9 cellular contexts compared by ENCODE assay signal in the genomic region with DNA sequence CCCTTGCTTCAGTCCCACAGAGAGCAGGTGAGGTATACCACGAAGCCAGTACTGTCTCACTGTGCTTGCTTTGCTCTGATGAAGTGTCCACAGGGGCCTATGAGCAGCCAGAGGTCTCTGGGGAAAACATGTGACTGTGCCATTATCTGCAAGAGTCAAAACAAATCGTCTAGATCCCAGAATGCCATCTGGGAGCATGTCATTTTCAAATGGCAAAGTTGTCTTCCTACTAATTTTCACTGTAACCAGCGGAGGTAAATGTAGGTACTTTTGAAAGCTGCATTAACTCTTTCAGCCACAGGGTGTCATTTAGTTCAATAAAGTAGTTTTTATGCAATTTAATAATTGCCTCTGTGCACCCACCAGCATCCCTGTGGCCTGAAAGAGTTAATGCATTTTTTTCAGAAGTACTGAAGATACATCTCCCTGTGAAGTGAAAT.
DNase-seq lines count a peak whose midpoint lies in the region; ATAC-seq and TF ChIP-seq lines count a peak whose summit lies in the region.
"Had no signal": no experiment of that assay in that cellular context is flagged by ENCODE, and none has a peak within 500 bp of the region (broad histone marks: within the 10 kb centered on the region; RNA-seq: fewer than 3 reads in every experiment).

No MANE protein-coding gene starts in this region.

- TF ChIP-seq CTCF in WTC11 (IDR thresholded peaks at IDR 0.05) = no peak

- H3K27me3 Mint-ChIP-seq in activated naive CD8-positive, alpha-beta T cell treated with anti-CD3 and anti-CD28 coated beads, Interleukin-2, amount 10 ng/mL, durations not matched to agents 7 days and 5 days = no peaks in the 10 kb centered on the region
- H3K27me3 Mint-ChIP-seq in activated naive CD8-positive, alpha-beta T cell treated with anti-CD3 and anti-CD28 coated beads, Interleukin-2, amount 50 U/mL, for 24 hours = no peaks in the 10 kb centered on the region
- no peaks in the 10 kb centered on the region for H3K27me3 Mint-ChIP-seq in WTC11 (ENCODE audit: low read depth)
- H3K27me3 Mint-ChIP-seq in stimulated activated naive B cell treated with anti-CD40 and anti-IgM and Interleukin-4, amounts not matched to agents 10 μg/mL and 1 μg/mL and 100 μg/mL, for 72 hours = no peaks in the 10 kb centered on the region

- no peak for ATAC-seq in activated naive CD8-positive, alpha-beta T cell treated with anti-CD3 and anti-CD28 coated beads, Interleukin-2, amount 10 ng/mL, durations not matched to agents 7 days and 5 days (ENCODE audit: low read depth)
- ATAC-seq in activated naive CD8-positive, alpha-beta T cell treated with anti-CD3 and anti-CD28 coated beads, Interleukin-2, amount 50 U/mL, for 24 hours = no peak
- ATAC-seq in HG03442 (IDR thresholded peaks at IDR 0.05; ENCODE audit: unreplicated experiment) (peak; percentile 35), WTC11 (peak; percentile 38; the same call in 1 of the 2 replicates), GM21515 (IDR thresholded peaks at IDR 0.05; ENCODE audit: unreplicated experiment) (no peak)
- ATAC-seq in stimulated activated naive B cell treated with anti-CD40 and anti-IgM and Interleukin-4, amounts not matched to agents 10 μg/mL and 1 μg/mL and 100 μg/mL, for 72 hours (replicated peaks) = peak; percentile 52 to 53

- no peak overlapping the region for H3K4me3 Mint-ChIP-seq in activated naive CD8-positive, alpha-beta T cell treated with anti-CD3 and anti-CD28 coated beads, Interleukin-2, amount 10 ng/mL, durations not matched to agents 7 days and 5 days
- H3K4me3 Mint-ChIP-seq in activated naive CD8-positive, alpha-beta T cell treated with anti-CD3 and anti-CD28 coated beads, Interleukin-2, amount 50 U/mL, for 24 hours = no peak overlapping the region
- no peak overlapping the region for H3K4me3 Mint-ChIP-seq in WTC11
- H3K4me3 Mint-ChIP-seq in stimulated activated naive B cell treated with anti-CD40 and anti-IgM and Interleukin-4, amounts not matched to agents 10 μg/mL and 1 μg/mL and 100 μg/mL, for 72 hours = no peak overlapping the region

- CTCF ChIA-PET in WTC11 (lab: Charles Lee) = interaction anchor here (0.7 to 4.2 kb wide), 7 partner anchors 12 to 109 kb away, joined by 3 to 15 read pairs (median 3); no protein-coding TSS in a partner anchor

- H3K27ac Mint-ChIP-seq in activated naive CD8-positive, alpha-beta T cell treated with anti-CD3 and anti-CD28 coated beads, Interleukin-2, amount 10 ng/mL, durations not matched to agents 7 days and 5 days = peak overlapping the region; percentile 18
- H3K27ac Mint-ChIP-seq in activated naive CD8-positive, alpha-beta T cell treated with anti-CD3 and anti-CD28 coated beads, Interleukin-2, amount 50 U/mL, for 24 hours = no peak overlapping the region
- H3K27ac Mint-ChIP-seq in WTC11 = peak overlapping the region; percentile 32; the same call in 1 of the 2 replicates
- H3K27ac Mint-ChIP-seq in stimulated activated naive B cell treated with anti-CD40 and anti-IgM and Interleukin-4, amounts not matched to agents 10 μg/mL and 1 μg/mL and 100 μg/mL, for 72 hours = peak overlapping the region; percentile 80

- POLR2A ChIA-PET in activated naive CD8-positive, alpha-beta T cell treated with anti-CD3 and anti-CD28 coated beads, Interleukin-2, amount 10 ng/mL, durations not matched to agents 7 days and 5 days (lab: Charles Lee) = interaction anchor here (0.9 kb wide), 1 partner anchor 10 kb away, joined by 4 read pairs; no protein-coding TSS in a partner anchor
- POLR2A ChIA-PET in WTC11 (lab: Charles Lee) = no interaction called here

- DNase-seq in activated naive CD8-positive, alpha-beta T cell treated with anti-CD3 and anti-CD28 coated beads, Interleukin-2, amount 10 ng/mL, durations not matched to agents 7 days and 5 days = no peak
- no peak for DNase-seq in activated naive CD8-positive, alpha-beta T cell treated with anti-CD3 and anti-CD28 coated beads, Interleukin-2, amount 50 U/mL, for 24 hours
- no peak for DNase-seq in WTC11 (ENCODE audit: low spot score)
- DNase-seq in stimulated activated naive B cell treated with anti-CD40 and anti-IgM and Interleukin-4, amounts not matched to agents 10 μg/mL and 1 μg/mL and 100 μg/mL, for 72 hours = no peak
- no peak for DNase-seq in T-helper 9 cell
- DNase-seq in iPS-NIHi11 (ENCODE audit: low spot score) = no peak
- DNase-seq: MG63 had no signal

- peaks cover 53% of the 10 kb centered on the region for H3K4me1 Mint-ChIP-seq in activated naive CD8-positive, alpha-beta T cell treated with anti-CD3 and anti-CD28 coated beads, Interleukin-2, amount 10 ng/mL, durations not matched to agents 7 days and 5 days
- H3K4me1 Mint-ChIP-seq in activated naive CD8-positive, alpha-beta T cell treated with anti-CD3 and anti-CD28 coated beads, Interleukin-2, amount 50 U/mL, for 24 hours = peaks cover 82% of the 10 kb centered on the region
- H3K4me1 Mint-ChIP-seq in WTC11 = peaks cover 37% of the 10 kb centered on the region
- H3K4me1 Mint-ChIP-seq in stimulated activated naive B cell treated with anti-CD40 and anti-IgM and Interleukin-4, amounts not matched to agents 10 μg/mL and 1 μg/mL and 100 μg/mL, for 72 hours = peaks cover 50 to 88% of the 10 kb centered on the region in 2 donors

- H3K36me3 Mint-ChIP-seq in activated naive CD8-positive, alpha-beta T cell treated with anti-CD3 and anti-CD28 coated beads, Interleukin-2, amount 10 ng/mL, durations not matched to agents 7 days and 5 days = peaks cover 55% of the 10 kb centered on the region
- peaks cover 61% of the 10 kb centered on the region for H3K36me3 Mint-ChIP-seq in activated naive CD8-positive, alpha-beta T cell treated with anti-CD3 and anti-CD28 coated beads, Interleukin-2, amount 50 U/mL, for 24 hours (ENCODE audit: low read depth)
- H3K36me3 Mint-ChIP-seq in WTC11 = peaks cover 28% of the 10 kb centered on the region
- peaks cover 20 to 52% of the 10 kb centered on the region in 2 donors for H3K36me3 Mint-ChIP-seq in stimulated activated naive B cell treated with anti-CD40 and anti-IgM and Interleukin-4, amounts not matched to agents 10 μg/mL and 1 μg/mL and 100 μg/mL, for 72 hours

- H3K9me3 Mint-ChIP-seq in activated naive CD8-positive, alpha-beta T cell treated with anti-CD3 and anti-CD28 coated beads, Interleukin-2, amount 10 ng/mL, durations not matched to agents 7 days and 5 days = no peaks in the 10 kb centered on the region
- no peaks in the 10 kb centered on the region for H3K9me3 Mint-ChIP-seq in activated naive CD8-positive, alpha-beta T cell treated with anti-CD3 and anti-CD28 coated beads, Interleukin-2, amount 50 U/mL, for 24 hours
- H3K9me3 Mint-ChIP-seq in WTC11 = no peaks in the 10 kb centered on the region
- no peaks in the 10 kb centered on the region for H3K9me3 Mint-ChIP-seq in stimulated activated naive B cell treated with anti-CD40 and anti-IgM and Interleukin-4, amounts not matched to agents 10 μg/mL and 1 μg/mL and 100 μg/mL, for 72 hours

TF ChIP-seq in WTC11, 78 proteins besides CTCF, POLR2A, EP300 and RAD21 (continues in another document):
- TF ChIP-seq ARID4B (CRISPR knock-in tag; IDR thresholded peaks at IDR 0.05; ENCODE audit: borderline replicate concordance) (no peak), FOXP1 (CRISPR knock-in tag; IDR thresholded peaks at IDR 0.05; ENCODE audit: borderline replicate concordance) (no peak), EMX1 (CRISPR knock-in tag; IDR thresholded peaks at IDR 0.05) (no peak), PREB (CRISPR knock-in tag; IDR thresholded peaks at IDR 0.05; ENCODE audit: borderline replicate concordance) (no peak), ZNF423 (CRISPR knock-in tag; IDR thresholded peaks at IDR 0.05) (no peak)

Comparison
In these comparisons a context has a peak if more than half of its experiments do, and no peak if none do; other contexts are left out.
1. ATAC-seq: peak in HG03442 (single experiment), WTC11 (single experiment) and stimulated activated naive B cell treated with anti-CD40 and anti-IgM and Interleukin-4, amounts not matched to agents 10 μg/mL and 1 μg/mL and 100 μg/mL, for 72 hours (2 of 2); none in activated naive CD8-positive, alpha-beta T cell treated with anti-CD3 and anti-CD28 coated beads, Interleukin-2, amount 10 ng/mL, durations not matched to agents 7 days and 5 days (single experiment), activated naive CD8-positive, alpha-beta T cell treated with anti-CD3 and anti-CD28 coated beads, Interleukin-2, amount 50 U/mL, for 24 hours (single experiment) and GM21515 (single experiment).